Comparison of ENCODE assay signal across 13 cellular contexts in the genomic region with DNA sequence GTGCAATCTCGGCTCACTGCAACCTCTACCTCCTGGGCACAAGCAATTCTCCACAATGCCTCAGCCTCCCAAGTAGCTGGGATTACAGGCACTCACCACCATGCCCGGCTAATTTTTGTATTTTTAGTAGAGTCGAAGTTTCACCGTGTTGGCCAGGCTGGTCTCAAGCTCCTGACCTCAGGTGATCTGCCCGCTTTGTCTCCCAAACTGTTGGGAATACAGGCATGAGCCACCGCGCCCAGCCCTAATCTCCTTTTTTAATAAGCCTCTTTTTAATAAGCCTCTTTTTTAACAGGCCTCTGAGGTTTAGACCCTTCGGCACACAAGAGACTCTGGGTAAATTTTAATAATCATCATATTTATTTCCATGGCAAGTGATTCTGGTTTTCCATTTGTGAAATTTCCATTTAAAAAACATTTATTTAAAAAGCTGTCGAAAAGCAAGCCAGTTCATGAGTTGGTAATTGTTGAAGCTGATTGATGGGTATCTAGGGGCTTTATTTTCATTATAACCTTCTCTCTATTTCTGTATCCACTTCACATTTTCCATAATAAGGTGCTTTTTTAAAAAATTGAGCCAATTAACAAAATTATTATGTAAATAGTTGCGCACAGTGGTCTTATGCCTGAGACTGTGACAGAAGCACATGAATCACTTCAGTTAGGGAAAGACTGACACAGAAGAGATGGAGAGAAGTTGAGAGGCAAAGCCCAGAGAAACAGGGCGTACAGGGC. TPM values are rescaled to one million over a fixed set of nuclear protein-coding genes. Genes with fewer than 3 reads are reported as not detected.
DNase-seq lines count a peak whose midpoint lies in the region; ATAC-seq and TF ChIP-seq lines count a peak whose summit lies in the region.
"Had no signal": no experiment of that assay in that cellular context is flagged by ENCODE, and none has a peak within 500 bp of the region (broad histone marks: within the 10 kb centered on the region; RNA-seq: fewer than 3 reads in every experiment).

No MANE protein-coding gene starts in this region.

- H3K27me3 ChIP-seq in CD4-positive, CD25-positive, alpha-beta regulatory T cell (ENCODE audit: control insufficient read depth, insufficient read depth, low read length), result no peaks in the 10 kb centered on the region
- H3K27me3 ChIP-seq: vagina had no signal

- H3K27ac Mint-ChIP-seq in CD4-positive, CD25-positive, alpha-beta regulatory T cell, result peak overlapping the region; percentile 94 to 100 (median 98)
- peak overlapping the region; percentile 92 for H3K27ac Mint-ChIP-seq in activated CD8-positive, alpha-beta T cell treated with anti-CD3 and anti-CD28 coated beads, Interleukin-2, amount 10 ng/mL, durations not matched to agents 7 days and 5 days
- peak overlapping the region; percentile 94 for H3K27ac Mint-ChIP-seq in memory B cell

- H3K36me3 ChIP-seq in CD4-positive, CD25-positive, alpha-beta regulatory T cell (ENCODE audit: control insufficient read depth, insufficient read depth, low read length), result peaks cover 24% of the 10 kb centered on the region
- H3K36me3 ChIP-seq: vagina had no signal

- no peak for DNase-seq in CD4-positive, CD25-positive, alpha-beta regulatory T cell
- no peak for DNase-seq in activated CD8-positive, alpha-beta T cell treated with anti-CD3 and anti-CD28 coated beads, Interleukin-2, amount 10 ng/mL, durations not matched to agents 7 days and 5 days
- DNase-seq in memory B cell (ENCODE audit: low spot score in 2 of 2), result no peak
- DNase-seq: left ventricle myocardium superior; NCI-H187; retina; stimulated activated CD8-positive, alpha-beta memory T cell treated with anti-CD3 and anti-CD28 coated beads, Interleukin-4, amount 100 ng/mL, for 48 hours had no signal

- POLR2A ChIA-PET in activated CD8-positive, alpha-beta T cell treated with anti-CD3 and anti-CD28 coated beads, Interleukin-2, amount 10 ng/mL, durations not matched to agents 7 days and 5 days (lab: Charles Lee), result interaction anchor here (0.6 to 1.0 kb wide), 3 partner anchors 39 to 234 kb away, joined by 3 to 4 read pairs (median 3); partner anchors contain the start of gene ZNF526

- no peak overlapping the region for H3K4me3 ChIP-seq in CD4-positive, CD25-positive, alpha-beta regulatory T cell (ENCODE audit: low read depth, low read length)
- H3K4me3 ChIP-seq: vagina had no signal

- no peaks in the 10 kb centered on the region for H3K9me3 Mint-ChIP-seq in CD4-positive, CD25-positive, alpha-beta regulatory T cell
- no peaks in the 10 kb centered on the region for H3K9me3 Mint-ChIP-seq in activated CD8-positive, alpha-beta T cell treated with anti-CD3 and anti-CD28 coated beads, Interleukin-2, amount 10 ng/mL, durations not matched to agents 7 days and 5 days (ENCODE audit: insufficient read depth)
- H3K9me3 Mint-ChIP-seq in memory B cell, result no peaks in the 10 kb centered on the region

- peak overlapping the region; percentile 90 for H3K27ac ChIP-seq in CD4-positive, CD25-positive, alpha-beta regulatory T cell (ENCODE audit: insufficient read depth, low read length, poor library complexity, severe bottlenecking)
- H3K27ac ChIP-seq: vagina had no signal

- H3K36me3 Mint-ChIP-seq in CD4-positive, CD25-positive, alpha-beta regulatory T cell, result peaks cover 31% of the 10 kb centered on the region
- peaks cover 24% of the 10 kb centered on the region for H3K36me3 Mint-ChIP-seq in activated CD8-positive, alpha-beta T cell treated with anti-CD3 and anti-CD28 coated beads, Interleukin-2, amount 10 ng/mL, durations not matched to agents 7 days and 5 days (ENCODE audit: low read depth)
- H3K36me3 Mint-ChIP-seq in memory B cell, result peaks cover 42% of the 10 kb centered on the region

- TF ChIP-seq POLR2A in GM19099 (IDR thresholded peaks at IDR 0.05; ENCODE audit: extremely low read depth, insufficient read length, low read depth) (peak; percentile 5), GM18505 (IDR thresholded peaks at IDR 0.05; ENCODE audit: borderline replicate concordance, extremely low read depth, insufficient read depth, insufficient read length) (no peak)

- CTCF ChIA-PET in activated CD8-positive, alpha-beta T cell treated with anti-CD3 and anti-CD28 coated beads, Interleukin-2, amount 10 ng/mL, durations not matched to agents 7 days and 5 days (lab: Charles Lee), result interaction anchor here (0.8 to 7.7 kb wide), 5 partner anchors 11 to 318 kb away, joined by 3 to 65 read pairs (median 7); partner anchors contain the start of gene POU2F2

- peak overlapping the region in 3 of 4 donors; percentile 29 to 76 (median 76) for H3K4me3 Mint-ChIP-seq in CD4-positive, CD25-positive, alpha-beta regulatory T cell
- H3K4me3 Mint-ChIP-seq in activated CD8-positive, alpha-beta T cell treated with anti-CD3 and anti-CD28 coated beads, Interleukin-2, amount 10 ng/mL, durations not matched to agents 7 days and 5 days, result no peak overlapping the region
- peak overlapping the region; percentile 37 for H3K4me3 Mint-ChIP-seq in memory B cell

- ATAC-seq in CD4-positive, CD25-positive, alpha-beta regulatory T cell (ENCODE audit: low read depth in 2 of 2), result no peak
- ATAC-seq in activated CD8-positive, alpha-beta T cell treated with anti-CD3 and anti-CD28 coated beads, Interleukin-2, amount 10 ng/mL, durations not matched to agents 7 days and 5 days, result no peak
- no peak for ATAC-seq in memory B cell (ENCODE audit: low read depth)
- ATAC-seq in HG02852 (IDR thresholded peaks at IDR 0.05; ENCODE audit: unreplicated experiment), result no peak
- no peak for ATAC-seq in GM18505 (IDR thresholded peaks at IDR 0.05; ENCODE audit: unreplicated experiment)
- ATAC-seq in HG03175 (IDR thresholded peaks at IDR 0.05; ENCODE audit: unreplicated experiment), result no peak

- peaks cover 13 to 62% (median 39%) of the 10 kb centered on the region in 4 donors for H3K4me1 Mint-ChIP-seq in CD4-positive, CD25-positive, alpha-beta regulatory T cell
- H3K4me1 Mint-ChIP-seq in activated CD8-positive, alpha-beta T cell treated with anti-CD3 and anti-CD28 coated beads, Interleukin-2, amount 10 ng/mL, durations not matched to agents 7 days and 5 days (ENCODE audit: low read depth), result peaks cover 45% of the 10 kb centered on the region
- H3K4me1 Mint-ChIP-seq in memory B cell, result peaks cover 69% of the 10 kb centered on the region

- peaks cover 46% of the 10 kb centered on the region for H3K4me1 ChIP-seq in CD4-positive, CD25-positive, alpha-beta regulatory T cell (ENCODE audit: control insufficient read depth, insufficient read depth, low read length, poor library complexity, severe bottlenecking)

- no peaks in the 10 kb centered on the region for H3K27me3 Mint-ChIP-seq in CD4-positive, CD25-positive, alpha-beta regulatory T cell
- no peaks in the 10 kb centered on the region for H3K27me3 Mint-ChIP-seq in activated CD8-positive, alpha-beta T cell treated with anti-CD3 and anti-CD28 coated beads, Interleukin-2, amount 10 ng/mL, durations not matched to agents 7 days and 5 days (ENCODE audit: low read depth)
- H3K27me3 Mint-ChIP-seq in memory B cell, result no peaks in the 10 kb centered on the region

- no peaks in the 10 kb centered on the region for H3K9me3 ChIP-seq in CD4-positive, CD25-positive, alpha-beta regulatory T cell (ENCODE audit: control insufficient read depth in 2 of 2, low read length in 2 of 2)
- H3K9me3 ChIP-seq: vagina had no signal

RNA-seq across cellular contexts. Expression of gene POU2F2, which starts 11.8 kb away (rescaled TPM):
- total RNA-seq in CD4-positive, CD25-positive, alpha-beta regulatory T cell, result 48.9 TPM
- 1 to 10 TPM; 4.2 to 7.2 (median 6.4) TPM for polyA plus RNA-seq in CD4-positive, CD25-positive, alpha-beta regulatory T cell
- 10 to 100 TPM; 15.7 to 16.3 TPM for total RNA-seq in activated CD8-positive, alpha-beta T cell treated with anti-CD3 and anti-CD28 coated beads, Interleukin-2, amount 10 ng/mL, durations not matched to agents 7 days and 5 days

RNA-seq across cellular contexts. Expression of gene ZNF574, which starts 44.5 kb away (rescaled TPM):
- 24.0 TPM for total RNA-seq in CD4-positive, CD25-positive, alpha-beta regulatory T cell
- 10 to 100 TPM; 10.7 to 22.1 (median 15.5) TPM for polyA plus RNA-seq in CD4-positive, CD25-positive, alpha-beta regulatory T cell
- total RNA-seq in activated CD8-positive, alpha-beta T cell treated with anti-CD3 and anti-CD28 coated beads, Interleukin-2, amount 10 ng/mL, durations not matched to agents 7 days and 5 days, result 10 to 100 TPM; 14.0 to 14.3 TPM

RNA-seq across cellular contexts. Expression of gene GRIK5, which starts 50.4 kb away (rescaled TPM):
- 0.52 TPM for total RNA-seq in CD4-positive, CD25-positive, alpha-beta regulatory T cell
- under 1 TPM in 1 of 4 donors, not detected in 3; 0.06 TPM for polyA plus RNA-seq in CD4-positive, CD25-positive, alpha-beta regulatory T cell
- total RNA-seq in activated CD8-positive, alpha-beta T cell treated with anti-CD3 and anti-CD28 coated beads, Interleukin-2, amount 10 ng/mL, durations not matched to agents 7 days and 5 days, result under 1 TPM; 0.37 to 0.73 TPM
- total RNA-seq: dermis microvascular lymphatic vessel endothelial cell had no signal
